ENCODE assay signal across 8 cellular contexts in genomic region chr15:72474912-72475601, GRCh38. TPM values are rescaled to one million over a fixed set of nuclear protein-coding genes. Genes with fewer than 3 reads are reported as not detected.
DNase-seq lines count a peak whose midpoint lies in the region; ATAC-seq and TF ChIP-seq lines count a peak whose summit lies in the region.

No MANE protein-coding gene starts in this region.

- peaks cover 32% of the 10 kb centered on the region for H3K36me3 Mint-ChIP-seq in activated CD8-positive, alpha-beta memory T cell treated with anti-CD3 and anti-CD28 coated beads, Interleukin-2, amount 10 ng/mL, durations not matched to agents 7 days and 5 days
- H3K36me3 Mint-ChIP-seq in endodermal cell (ENCODE audit: low read depth) (peaks cover 37% of the 10 kb centered on the region), mesothelial cell of epicardium (peaks cover 20% of the 10 kb centered on the region)

- H3K27me3 ChIP-seq in BE2C (no peaks in the 10 kb centered on the region), endodermal cell (ENCODE audit: control insufficient read depth, insufficient read depth, low read length, poor library complexity, severe bottlenecking) (no peaks in the 10 kb centered on the region)

- H3K4me3 ChIP-seq in BE2C (ENCODE audit: low read depth, low read length), result peak overlapping the region; percentile 96
- peak overlapping the region; percentile 100 for H3K4me3 ChIP-seq in endodermal cell (ENCODE audit: low read length)

- H3K27me3 Mint-ChIP-seq in activated CD8-positive, alpha-beta memory T cell treated with anti-CD3 and anti-CD28 coated beads, Interleukin-2, amount 10 ng/mL, durations not matched to agents 7 days and 5 days, result no peaks in the 10 kb centered on the region
- H3K27me3 Mint-ChIP-seq in endodermal cell (ENCODE audit: insufficient read depth), result no peaks in the 10 kb centered on the region
- H3K27me3 Mint-ChIP-seq in mesothelial cell of epicardium (ENCODE audit: low read depth), result no peaks in the 10 kb centered on the region

- H3K27ac Mint-ChIP-seq in activated CD8-positive, alpha-beta memory T cell treated with anti-CD3 and anti-CD28 coated beads, Interleukin-2, amount 10 ng/mL, durations not matched to agents 7 days and 5 days, result peak overlapping the region; percentile 99
- H3K27ac Mint-ChIP-seq in endodermal cell (peak overlapping the region; percentile 99), mesothelial cell of epicardium (peak overlapping the region; percentile 98)

- H3K9me3 Mint-ChIP-seq in activated CD8-positive, alpha-beta memory T cell treated with anti-CD3 and anti-CD28 coated beads, Interleukin-2, amount 10 ng/mL, durations not matched to agents 7 days and 5 days (ENCODE audit: low read depth), result peaks cover 2% of the 10 kb centered on the region
- H3K9me3 Mint-ChIP-seq in endodermal cell (no peaks in the 10 kb centered on the region), mesothelial cell of epicardium (no peaks in the 10 kb centered on the region)

- 0% methylated on average over 11 to 42 of the region's 42 CpGs for WGBS in endodermal cell (ENCODE audit: insufficient coverage in 1 of 2, insufficient read length in 1 of 2), 2 experiments

- H3K27ac ChIP-seq in endodermal cell (ENCODE audit: low read depth, low read length), result peak overlapping the region; percentile 98

- H3K9me3 ChIP-seq in BE2C, result no peaks in the 10 kb centered on the region
- peaks cover 8% of the 10 kb centered on the region for H3K9me3 ChIP-seq in endodermal cell (ENCODE audit: control insufficient read depth, low read length)

- ATAC-seq in GM19328 (IDR thresholded peaks at IDR 0.05; ENCODE audit: unreplicated experiment) (peak; percentile 46), HG03469 (IDR thresholded peaks at IDR 0.05; ENCODE audit: unreplicated experiment) (peak; percentile 25)
- peak; percentile 72 for ATAC-seq in activated CD8-positive, alpha-beta memory T cell treated with anti-CD3 and anti-CD28 coated beads, Interleukin-2, amount 10 ng/mL, durations not matched to agents 7 days and 5 days

- H3K4me1 Mint-ChIP-seq in activated CD8-positive, alpha-beta memory T cell treated with anti-CD3 and anti-CD28 coated beads, Interleukin-2, amount 10 ng/mL, durations not matched to agents 7 days and 5 days, result peaks cover 42% of the 10 kb centered on the region
- peaks cover 18% of the 10 kb centered on the region for H3K4me1 Mint-ChIP-seq in endodermal cell
- H3K4me1 Mint-ChIP-seq in mesothelial cell of epicardium, result peaks cover 31% of the 10 kb centered on the region

- DNase-seq in BE2C (peak; percentile 77), NOMO-1 (lab: John Stamatoyannopoulos, UW; ENCODE audit: unreplicated experiment in 2 of 2) (peak; percentile 76 to 86), endodermal cell (peak; percentile 86), mesothelial cell of epicardium (ENCODE audit: low spot score in 2 of 2, unreplicated experiment in 2 of 2) (peak; percentile 48 to 76)
- DNase-seq in activated CD8-positive, alpha-beta memory T cell treated with anti-CD3 and anti-CD28 coated beads, Interleukin-2, amount 10 ng/mL, durations not matched to agents 7 days and 5 days, result peak; percentile 90
- peak; percentile 58 to 73 for DNase-seq in stimulated activated CD8-positive, alpha-beta memory T cell treated with anti-CD3 and anti-CD28 coated beads, Interleukin-15, amount 100 ng/mL, for 48 hours (ENCODE audit: low read depth in 2 of 2)

- peak overlapping the region; percentile 96 for H3K4me3 Mint-ChIP-seq in activated CD8-positive, alpha-beta memory T cell treated with anti-CD3 and anti-CD28 coated beads, Interleukin-2, amount 10 ng/mL, durations not matched to agents 7 days and 5 days
- H3K4me3 Mint-ChIP-seq in endodermal cell, result peak overlapping the region; percentile 98
- H3K4me3 Mint-ChIP-seq in mesothelial cell of epicardium, result peak overlapping the region; percentile 96

- H3K36me3 ChIP-seq in BE2C, result peaks cover 24% of the 10 kb centered on the region
- H3K36me3 ChIP-seq in endodermal cell (ENCODE audit: control insufficient read depth, insufficient read depth, low read length), result peaks cover 40% of the 10 kb centered on the region

- CTCF ChIA-PET in activated CD8-positive, alpha-beta memory T cell treated with anti-CD3 and anti-CD28 coated beads, Interleukin-2, amount 10 ng/mL, durations not matched to agents 7 days and 5 days (lab: Charles Lee), result interaction anchor here (1.0 to 4.5 kb wide), 3 partner anchors 13 to 162 kb away, joined by 3 to 41 read pairs (median 3); no protein-coding TSS in a partner anchor

- no peak for TF ChIP-seq CTCF in BE2C (IDR thresholded peaks at IDR 0.05; ENCODE audit: low read depth, low read length)
- TF ChIP-seq CTCF in endodermal cell (conservative IDR thresholded peaks at IDR 0.05), result no peak
- no peak for TF ChIP-seq CTCF in mesothelial cell of epicardium (IDR thresholded peaks at IDR 0.05; ENCODE audit: unreplicated experiment)

- H3K4me1 ChIP-seq in BE2C, result peaks cover 3% of the 10 kb centered on the region; the same call in 1 of the 2 replicates
- no peaks in the 10 kb centered on the region for H3K4me1 ChIP-seq in endodermal cell (ENCODE audit: control insufficient read depth, insufficient read depth, low read length)

- peak overlapping the region; percentile 99 for H3K9ac ChIP-seq in endodermal cell (ENCODE audit: extremely low read depth, low read length, poor library complexity, severe bottlenecking)

RNA-seq across cellular contexts. Expression of gene ARIH1, which starts 0.9 kb away (rescaled TPM):
- 166 TPM for polyA plus RNA-seq in BE2C (2012; ENCODE audit: insufficient read depth, insufficient read length, low read depth)
- total RNA-seq in activated CD8-positive, alpha-beta memory T cell treated with anti-CD3 and anti-CD28 coated beads, Interleukin-2, amount 10 ng/mL, durations not matched to agents 7 days and 5 days, result 100 to 1,000 TPM; 134 to 143 TPM
- total RNA-seq in endodermal cell, result 100 to 1,000 TPM; 183 to 238 TPM
- polyA plus RNA-seq in endodermal cell (2013, experiment 1 of 2), result 108 TPM
- 99.0 TPM for polyA plus RNA-seq in endodermal cell (2013, experiment 2 of 2)
- 204 to 216 TPM (median 214 TPM) in 3 replicates for total RNA-seq in mesothelial cell of epicardium

Comparison
In these comparisons a context has a peak if more than half of its experiments do, and no peak if none do; other contexts are left out.
1. Peak in every context shown above with its lines: DNase-seq, ATAC-seq, H3K4me3 ChIP-seq and H3K27ac ChIP-seq.